Comparison of ENCODE assay signal across 19 cellular contexts in the genomic region with DNA sequence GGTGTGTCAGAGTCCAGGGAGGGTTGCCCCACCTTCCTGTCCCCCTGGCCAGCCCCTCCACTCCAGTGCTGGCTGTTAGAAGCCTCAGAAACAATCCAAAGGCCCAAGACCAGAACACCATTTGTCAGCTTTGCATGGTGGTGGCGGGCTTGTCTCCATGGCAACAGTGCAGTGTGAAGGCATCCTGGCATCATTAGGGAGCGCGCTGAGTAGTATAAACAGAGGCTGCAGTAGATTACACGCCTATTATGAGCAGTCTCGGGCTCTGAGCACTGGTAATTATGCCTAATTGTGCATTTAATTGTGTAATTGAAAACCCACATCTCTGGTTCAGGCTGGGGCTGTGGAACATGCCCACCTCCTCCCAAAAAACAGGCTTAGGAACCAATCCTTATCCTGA. TPM values are rescaled to one million over a fixed set of nuclear protein-coding genes. Genes with fewer than 3 reads are reported as not detected.
DNase-seq lines count a peak whose midpoint lies in the region; ATAC-seq and TF ChIP-seq lines count a peak whose summit lies in the region.
"Had no signal": no experiment of that assay in that cellular context is flagged by ENCODE, and none has a peak within 500 bp of the region (broad histone marks: within the 10 kb centered on the region; RNA-seq: fewer than 3 reads in every experiment).

No MANE protein-coding gene starts in this region.

- intact Hi-C loops in Caco-2 (cut with micrococcal nuclease; ENCODE audit: unreplicated experiment): no loop called here

- no peak overlapping the region for H3K9ac ChIP-seq in neuronal stem cell (ENCODE audit: low read depth, low read length, poor library complexity)
- H3K9ac ChIP-seq: BLaER1 treated with 17β-estradiol and CSF1 and Interleukin-3, amounts not matched to agents 10 nM and 100 nM had no signal

- H3K36me3 ChIP-seq in neuronal stem cell (replicated peaks in 1 of 2; ENCODE audit: control insufficient read depth in 2 of 2, insufficient read depth in 2 of 2, low read length in 2 of 2): peaks cover 0 to 5% of the 10 kb centered on the region in 2 donors
- H3K36me3 ChIP-seq in Caco-2 (ENCODE audit: control insufficient read depth, insufficient read depth, low read length): no peaks in the 10 kb centered on the region
- H3K36me3 ChIP-seq: BLaER1 treated with 17β-estradiol and CSF1 and Interleukin-3, amounts not matched to agents 10 nM and 100 nM had no signal

- peaks cover 3 to 11% of the 10 kb centered on the region in 2 donors for H3K27me3 Mint-ChIP-seq in T-cell
- H3K27me3 Mint-ChIP-seq in Caco-2 (ENCODE audit: insufficient read depth, unreplicated experiment): no peaks in the 10 kb centered on the region
- H3K27me3 Mint-ChIP-seq: stimulated activated naive CD8-positive, alpha-beta T cell treated with anti-CD3 and anti-CD28 coated beads, Interleukin-15, Interleukin-2, amounts not matched to agents 100 ng/mL and 50 ng/mL, for 24 hours had no signal

- H3K9me3 Mint-ChIP-seq in T-cell (no peaks in the 10 kb centered on the region), Caco-2 (ENCODE audit: unreplicated experiment) (no peaks in the 10 kb centered on the region)
- H3K9me3 Mint-ChIP-seq: IgD-negative memory B cell; naive thymus-derived CD8-positive, alpha-beta T cell; stimulated activated naive CD8-positive, alpha-beta T cell treated with anti-CD3 and anti-CD28 coated beads, Interleukin-15, Interleukin-2, amounts not matched to agents 100 ng/mL and 50 ng/mL, for 24 hours; WTC11 had no signal

- POLR2A ChIA-PET in T-cell (lab: Charles Lee) (interaction anchor here in 1 of 2 donors (0.6 kb wide), 1 partner anchor 15 kb away, joined by 4 read pairs; no protein-coding TSS in a partner anchor), Caco-2 (lab: Charles Lee) (interaction anchor here (0.6 kb wide), 1 partner anchor 157 kb away, joined by 4 read pairs; no protein-coding TSS in a partner anchor)

- H3K14ac ChIP-seq in neuronal stem cell (ENCODE audit: low read length): no peak overlapping the region

- in situ Hi-C loops in G401 (cut with HindIII; ENCODE audit: low sequenced_read_pairs): no loop called here

- no peak overlapping the region for H2BK15ac ChIP-seq in neuronal stem cell (ENCODE audit: low read length)

- no peak overlapping the region for H2BK5ac ChIP-seq in neuronal stem cell (ENCODE audit: low read length)

- peaks cover 16 to 17% of the 10 kb centered on the region in 2 donors for H3K4me1 ChIP-seq in neuronal stem cell (ENCODE audit: control insufficient read depth in 2 of 2, insufficient read depth in 1 of 2, low read depth in 1 of 2, low read length in 2 of 2)
- H3K4me1 ChIP-seq in Caco-2: no peaks in the 10 kb centered on the region

- H3K36me3 Mint-ChIP-seq in T-cell (no peaks in the 10 kb centered on the region), Caco-2 (ENCODE audit: insufficient read depth, unreplicated experiment) (no peaks in the 10 kb centered on the region)
- H3K36me3 Mint-ChIP-seq: IgD-negative memory B cell; naive thymus-derived CD8-positive, alpha-beta T cell; WTC11 had no signal

- peak overlapping the region; percentile 1 for H3K18ac ChIP-seq in neuronal stem cell (ENCODE audit: low read length)

- no peak overlapping the region for H2AFZ ChIP-seq in neuronal stem cell (ENCODE audit: low read length)
- H2AFZ ChIP-seq: hepatocyte had no signal

- peak overlapping the region; percentile 41 for H3K27ac ChIP-seq in neuronal stem cell (replicated peaks; ENCODE audit: low read length)
- H3K27ac ChIP-seq: BLaER1 treated with 17β-estradiol and CSF1 and Interleukin-3, amounts not matched to agents 10 nM and 100 nM; hepatocyte had no signal

- H3K4me2 ChIP-seq in neuronal stem cell (ENCODE audit: insufficient read depth, low read length, poor library complexity, severe bottlenecking): no peak overlapping the region
- H3K4me2 ChIP-seq: BLaER1 treated with 17β-estradiol and CSF1 and Interleukin-3, amounts not matched to agents 10 nM and 100 nM; hepatocyte had no signal

- CTCF ChIA-PET in T-cell (lab: Charles Lee) (no interaction called here), Caco-2 (lab: Charles Lee) (no interaction called here)

- H3K27me3 ChIP-seq in neuronal stem cell (ENCODE audit: control insufficient read depth in 3 of 3, insufficient read depth in 3 of 3, low read depth in 1 of 3, low read length in 3 of 3) (no peaks in the 10 kb centered on the region), Caco-2 (replicated peaks; ENCODE audit: control insufficient read depth, insufficient read depth, low read length) (no peaks in the 10 kb centered on the region)
- H3K27me3 ChIP-seq: BLaER1 treated with 17β-estradiol and CSF1 and Interleukin-3, amounts not matched to agents 10 nM and 100 nM; hepatocyte had no signal

- H3K9me3 ChIP-seq in neuronal stem cell (replicated peaks in 1 of 2; ENCODE audit: control insufficient read depth in 2 of 2, insufficient read depth in 1 of 2, low read depth in 1 of 2, low read length in 2 of 2) (no peaks in the 10 kb centered on the region), Caco-2 (no peaks in the 10 kb centered on the region)
- H3K9me3 ChIP-seq: BLaER1 treated with 17β-estradiol and CSF1 and Interleukin-3, amounts not matched to agents 10 nM and 100 nM had no signal

- peak; percentile 93 for DNase-seq in G401 (ENCODE audit: low spot score)
- peak; percentile 58 for DNase-seq in NCI-H2227 treated with DMSO at 0.1 percent for 48 hours (lab: John Stamatoyannopoulos, UW)
- peak; percentile 91 for DNase-seq in cerebellar cortex (ENCODE audit: low spot score)
- peak; percentile 65 for DNase-seq in neuronal stem cell (ENCODE audit: low spot score)
- DNase-seq in T-cell: no peak
- DNase-seq in stimulated activated naive CD8-positive, alpha-beta T cell treated with anti-CD3 and anti-CD28 coated beads, Interleukin-15, Interleukin-2, amounts not matched to agents 100 U/mL and 50 U/mL, for 24 hours: no peak
- DNase-seq in HK-2 (ENCODE audit: unreplicated experiment): no peak
- no peak for DNase-seq in Caco-2
- DNase-seq: activated naive CD4-positive, alpha-beta T cell treated with anti-CD3 and anti-CD28 coated beads, Interleukin-2, amount 50 U/mL, for 16 hours; GF-D8; naive thymus-derived CD8-positive, alpha-beta T cell; NCI-H2029; SW 1271 had no signal

- H3K4me3 ChIP-seq in neuronal stem cell (ENCODE audit: low read length in 2 of 2): no peak overlapping the region
- H3K4me3 ChIP-seq in Caco-2 (ENCODE audit: low read depth, low read length): no peak overlapping the region
- H3K4me3 ChIP-seq: BLaER1 treated with 17β-estradiol and CSF1 and Interleukin-3, amounts not matched to agents 10 nM and 100 nM; hepatocyte had no signal

- H4K91ac ChIP-seq in neuronal stem cell (ENCODE audit: low read depth, low read length, poor library complexity): no peak overlapping the region

- no peaks in the 10 kb centered on the region for H3K4me1 Mint-ChIP-seq in T-cell
- H3K4me1 Mint-ChIP-seq in Caco-2 (ENCODE audit: low read depth, unreplicated experiment): no peaks in the 10 kb centered on the region
- H3K4me1 Mint-ChIP-seq: IgD-negative memory B cell; naive thymus-derived CD8-positive, alpha-beta T cell had no signal

- no peak for TF ChIP-seq CTCF in Caco-2 (IDR thresholded peaks at IDR 0.05; ENCODE audit: insufficient read depth in 1 of 2, low read depth in 1 of 2, low read length in 1 of 2, severe bottlenecking in 1 of 2, unreplicated experiment in 1 of 2)

- H2BK120ac ChIP-seq in neuronal stem cell (ENCODE audit: low read depth, low read length): no peak overlapping the region

- no peak overlapping the region for H3K4me3 Mint-ChIP-seq in T-cell
- no peak overlapping the region for H3K4me3 Mint-ChIP-seq in Caco-2 (ENCODE audit: unreplicated experiment)
- H3K4me3 Mint-ChIP-seq: IgD-negative memory B cell; naive thymus-derived CD8-positive, alpha-beta T cell; stimulated activated naive CD8-positive, alpha-beta T cell treated with anti-CD3 and anti-CD28 coated beads, Interleukin-15, Interleukin-2, amounts not matched to agents 100 ng/mL and 50 ng/mL, for 24 hours; WTC11 had no signal

- no peak overlapping the region for H3K23ac ChIP-seq in neuronal stem cell (ENCODE audit: low read depth, low read length, poor library complexity)

- H3K4ac ChIP-seq in neuronal stem cell (ENCODE audit: low read length): no peak overlapping the region

- ATAC-seq in T-cell (replicated peaks in 1 of 4): no peak
- no peak for ATAC-seq in stimulated activated naive CD8-positive, alpha-beta T cell treated with anti-CD3 and anti-CD28 coated beads, Interleukin-15, Interleukin-2, amounts not matched to agents 100 U/mL and 50 U/mL, for 24 hours
- ATAC-seq: naive thymus-derived CD8-positive, alpha-beta T cell; WTC11 had no signal

- H2AK5ac ChIP-seq in neuronal stem cell (ENCODE audit: low read depth, low read length): no peak overlapping the region

- BruUV-seq in Caco-2 (replicated peaks; lab: Mats Ljungman, UMichigan): no TSS peak

- no peak overlapping the region for H4K8ac ChIP-seq in neuronal stem cell (ENCODE audit: low read depth, low read length)

- H2BK12ac ChIP-seq in neuronal stem cell (ENCODE audit: low read length): no peak overlapping the region

- WGBS in neuronal stem cell (ENCODE audit: extremely low coverage in 2 of 2, insufficient read length in 2 of 2, insufficient replicate concordance in 1 of 2), 2 donors: no CpG with 5 or more reads among the region's 5 CpGs

- H3K27ac Mint-ChIP-seq in T-cell: no peak overlapping the region
- no peak overlapping the region for H3K27ac Mint-ChIP-seq in Caco-2 (ENCODE audit: unreplicated experiment)
- H3K27ac Mint-ChIP-seq: IgD-negative memory B cell; naive thymus-derived CD8-positive, alpha-beta T cell; stimulated activated naive CD8-positive, alpha-beta T cell treated with anti-CD3 and anti-CD28 coated beads, Interleukin-15, Interleukin-2, amounts not matched to agents 100 ng/mL and 50 ng/mL, for 24 hours; WTC11 had no signal

- peaks cover 2% of the 10 kb centered on the region for H3K79me1 ChIP-seq in neuronal stem cell (ENCODE audit: low read depth, low read length)

RNA-seq across cellular contexts. Expression of a gene that starts 11.8 kb away (rescaled TPM):
- total RNA-seq in G401 (2014; rRNA removed; shearing (Covaris generic)): 3.6 and 9.2 TPM in 2 replicates
- polyA plus RNA-seq in neuronal stem cell (2013, experiment 1 of 2): 45.8 TPM
- 45.7 TPM for polyA plus RNA-seq in neuronal stem cell (2013, experiment 2 of 2)
- total RNA-seq in T-cell: under 1 TPM in 1 of 5 donors, not detected in 4; 0.13 TPM
- total RNA-seq in Caco-2 (2022): 0.12 TPM in 1 of 2 replicates, not detected in the other
- total RNA-seq: liver; naive thymus-derived CD8-positive, alpha-beta T cell had no signal
- polyA plus RNA-seq: IgD-negative memory B cell; liver; naive thymus-derived CD8-positive, alpha-beta T cell had no signal

Comparison
In these comparisons a context has a peak if more than half of its experiments do, and no peak if none do; other contexts are left out.
1. DNase-seq: peak in G401 (single experiment), NCI-H2227 treated with DMSO at 0.1 percent for 48 hours (single experiment), cerebellar cortex (single experiment) and neuronal stem cell (single experiment); none in T-cell (0 of 34), stimulated activated naive CD8-positive, alpha-beta T cell treated with anti-CD3 and anti-CD28 coated beads, Interleukin-15, Interleukin-2, amounts not matched to agents 100 U/mL and 50 U/mL, for 24 hours (single experiment), HK-2 (single experiment) and Caco-2 (0 of 2).